25 cellular contexts compared by ENCODE assay signal in genomic region chr19:13238891-13239534, GRCh38.
DNase-seq lines count a peak whose midpoint lies in the region; ATAC-seq, FAIRE-seq and TF ChIP-seq lines count a peak whose summit lies in the region.
"Had no signal": no experiment of that assay in that cellular context is flagged by ENCODE, and none has a peak within 500 bp of the region (broad histone marks: within the 10 kb centered on the region; RNA-seq: fewer than 3 reads in every experiment).

No MANE protein-coding gene starts in this region.

- no peak for TF ChIP-seq RAD21 in K562 (CRISPR knock-in tag; conservative IDR thresholded peaks at IDR 0.05 in 1 of 2, IDR thresholded peaks at IDR 0.05 in 1 of 2)

- WGBS in K562 (ENCODE audit: insufficient coverage, low coverage, missing lambda C conversion rate) = 5% methylated on average over 11 of the region's 13 CpGs

- H3K36me3 Mint-ChIP-seq in progenitor cell of endocrine pancreas (ENCODE audit: insufficient read depth) = peaks cover 3% of the 10 kb centered on the region

- H3K4me3 ChIP-seq in H7 (ENCODE audit: insufficient read depth, low read depth, low read length) (no peak overlapping the region), K562 (no peak overlapping the region)
- H3K4me3 ChIP-seq: GM23248, HAP-1 had no signal

- H3K9me3 ChIP-seq in K562 (replicated peaks; ENCODE audit: control insufficient read depth, insufficient read depth, low read depth, low read length) = no peaks in the 10 kb centered on the region
- H3K9me3 ChIP-seq: HAP-1 had no signal

- no peak overlapping the region for H2AFZ ChIP-seq in K562 (ENCODE audit: low read depth, low read length)
- H2AFZ ChIP-seq: GM23248 had no signal

- no peak overlapping the region for H3K4me2 ChIP-seq in K562 (ENCODE audit: insufficient read depth, low read length)

- no peak overlapping the region for H3K9ac ChIP-seq in K562 (ENCODE audit: insufficient read depth in 1 of 2, low read depth in 2 of 2, low read length in 2 of 2)
- H3K9ac ChIP-seq: GM23248 had no signal

- peaks cover 9 to 22% of the 10 kb centered on the region in 2 experiments; a peak in 4 of 5 replicates for H3K4me1 ChIP-seq in K562 (replicated peaks in 1 of 2; ENCODE audit: control insufficient read depth in 2 of 2, insufficient read depth in 2 of 2, low read length in 2 of 2)

- no peaks in the 10 kb centered on the region for H3K4me1 Mint-ChIP-seq in progenitor cell of endocrine pancreas (ENCODE audit: low read depth)

- H3K27me3 ChIP-seq in H7 (ENCODE audit: control insufficient read depth, insufficient read depth, low read length) = no peaks in the 10 kb centered on the region
- peaks cover 0 to 45% of the 10 kb centered on the region in 2 experiments; a peak in 3 of 5 replicates for H3K27me3 ChIP-seq in K562 (ENCODE audit: control insufficient read depth in 2 of 2, insufficient read depth in 2 of 2, low read length in 2 of 2)

- H3K4me3 Mint-ChIP-seq in progenitor cell of endocrine pancreas (ENCODE audit: low read depth) = no peak overlapping the region
- H3K4me3 Mint-ChIP-seq: B cell; CD8-positive, alpha-beta memory T cell had no signal

- peaks cover 15% of the 10 kb centered on the region for H3K9me3 Mint-ChIP-seq in progenitor cell of endocrine pancreas (ENCODE audit: low read depth)

- DNase-seq in NCI-H82 (lab: John Stamatoyannopoulos, UW) (peak; percentile 70), NCI-H82 treated with DMSO at 0.1 percent for 48 hours (lab: John Stamatoyannopoulos, UW; ENCODE audit: unreplicated experiment) (no peak), H7 (peak; percentile 22), K562 (ENCODE audit: extremely low read depth in 1 of 4, low spot score in 3 of 4) (no peak), progenitor cell of endocrine pancreas (ENCODE audit: low spot score, unreplicated experiment) (no peak), left ventricle myocardium superior (no peak), middle frontal gyrus (ENCODE audit: extremely low spot score, low spot score) (no peak), activated gamma-delta T cell (lab: John Stamatoyannopoulos, UW) (no peak)
- DNase-seq: CD8-positive, alpha-beta memory T cell; DMS79 treated with DMSO at 0.1 percent for 48 hours; GM23248; NCI-H1048; NCI-H1417; NCI-H1694; NCI-H2029 treated with DMSO at 0.1 percent for 48 hours; NCI-H446 treated with DMSO at 0.1 percent for 48 hours; NCI-H526; SHP77 had no signal

- CTCF ChIA-PET in K562 (lab: Yijun Ruan, JAX; ENCODE audit: low intra/inter-chr PET ratio) = no interaction called here

- intact Hi-C loops in K562 (cut with micrococcal nuclease) = loop anchor here (10.0 kb wide), 1 partner anchor 134 kb away; the partner anchor contains the start of gene LYL1
- intact Hi-C loops in left ventricle myocardium superior (cut with micrococcal nuclease) = no loop called here

- no peak for TF ChIP-seq CTCF in K562 (IDR thresholded peaks at IDR 0.05 in 2 of 3, conservative IDR thresholded peaks at IDR 0.05 in 1 of 3; ENCODE audit: insufficient read depth in 2 of 3, low read depth in 1 of 3, low read length in 3 of 3)
- TF ChIP-seq CTCF in progenitor cell of endocrine pancreas (IDR thresholded peaks at IDR 0.05; ENCODE audit: unreplicated experiment) = no peak

- no TSS peak for BruUV-seq in K562 (replicated peaks; lab: Mats Ljungman, UMichigan)

- in situ Hi-C loops in K562 (cut with MboI) = no loop called here

- H3K27ac ChIP-seq in K562 (ENCODE audit: extremely low read depth, low read depth, low read length) = no peak overlapping the region
- H3K27ac ChIP-seq: 22Rv1, C4-2B, GM23248, RWPE1 had no signal

- TF ChIP-seq EP300 in K562 (IDR thresholded peaks at IDR 0.05; ENCODE audit: low read length) = no peak

- no peaks in the 10 kb centered on the region for H3K79me2 ChIP-seq in K562 (ENCODE audit: control insufficient read depth, insufficient read depth, low read length)

- FAIRE-seq in K562 (lab: Jason Lieb, UNC) = no peak
- FAIRE-seq: GM19239 had no signal

- H4K20me1 ChIP-seq in K562 (replicated peaks; ENCODE audit: control insufficient read depth, insufficient read depth, low read length) = no peaks in the 10 kb centered on the region

- no peaks in the 10 kb centered on the region for H3K9me1 ChIP-seq in K562 (ENCODE audit: control insufficient read depth, insufficient read depth, low read length)

- no peaks in the 10 kb centered on the region for H3K36me3 ChIP-seq in H7 (replicated peaks; ENCODE audit: control insufficient read depth, insufficient read depth, low read length)
- H3K36me3 ChIP-seq in K562 (ENCODE audit: control insufficient read depth, insufficient read depth, low read length) = no peaks in the 10 kb centered on the region
- H3K36me3 ChIP-seq: HAP-1 had no signal

- peak overlapping the region; percentile 39 for H3K27ac Mint-ChIP-seq in progenitor cell of endocrine pancreas
- H3K27ac Mint-ChIP-seq: B cell; CD8-positive, alpha-beta memory T cell had no signal

- POLR2A ChIA-PET in K562 (lab: Yijun Ruan, JAX) = no interaction called here

- ATAC-seq in K562 (no peak), left ventricle myocardium superior (no peak)
- ATAC-seq: Panc1 had no signal

- peaks cover 8% of the 10 kb centered on the region for H3K27me3 Mint-ChIP-seq in progenitor cell of endocrine pancreas

- TF ChIP-seq POLR2A in K562 (conservative IDR thresholded peaks at IDR 0.05) = no peak

TF ChIP-seq in K562, 482 proteins besides CTCF, POLR2A, EP300 and RAD21:
- TF ChIP-seq RBM25 (IDR thresholded peaks at IDR 0.05; ENCODE audit: low read depth, low read length, severe bottlenecking) (peak; percentile 39), RAD51 (IDR thresholded peaks at IDR 0.05; ENCODE audit: borderline replicate concordance, low read depth) (0 out of 2 replicates have a peak, but pooled peaks have one; percentile 11), SETDB1 (IDR thresholded peaks at IDR 0.05; ENCODE audit: low read length) (no peak), TFE3 (CRISPR knock-in tag; IDR thresholded peaks at IDR 0.05) (peak; percentile 65)

Comparison
In these comparisons a context has a peak if more than half of its experiments do, and no peak if none do; other contexts are left out.
1. DNase-seq: peak in NCI-H82 (single experiment) and H7 (single experiment); none in NCI-H82 treated with DMSO at 0.1 percent for 48 hours (single experiment), K562 (0 of 4), progenitor cell of endocrine pancreas (single experiment), left ventricle myocardium superior (single experiment), middle frontal gyrus (single experiment) and activated gamma-delta T cell (single experiment).